Comparison of ENCODE assay signal across 20 cellular contexts in genomic region chr6:157170535-157170934, GRCh38.
DNase-seq lines count a peak whose midpoint lies in the region; ATAC-seq, FAIRE-seq and TF ChIP-seq lines count a peak whose summit lies in the region.
"Had no signal": no experiment of that assay in that cellular context is flagged by ENCODE, and none has a peak within 500 bp of the region (broad histone marks: within the 10 kb centered on the region; RNA-seq: fewer than 3 reads in every experiment).

No MANE protein-coding gene starts in this region.

- peaks cover 5% of the 10 kb centered on the region for H3K4me1 Mint-ChIP-seq in neural crest cell
- peaks cover 2 to 6% (median 6%) of the 10 kb centered on the region in 4 donors for H3K4me1 Mint-ChIP-seq in naive thymus-derived CD8-positive, alpha-beta T cell

- peak overlapping the region; percentile 35 for H3K27ac Mint-ChIP-seq in neural crest cell (ENCODE audit: unreplicated experiment)
- H3K27ac Mint-ChIP-seq in naive thymus-derived CD8-positive, alpha-beta T cell = no peak overlapping the region
- H3K27ac Mint-ChIP-seq: CD8-positive, alpha-beta T cell had no signal

- no peak overlapping the region for H2AFZ ChIP-seq in GM12878 (ENCODE audit: control insufficient read depth, low read depth, low read length)

- no peak for DNase-seq in cardiac muscle cell (ENCODE audit: low read depth in 1 of 2, low spot score in 1 of 2)
- DNase-seq in left cardiac atrium = no peak
- no peak for DNase-seq in GM12878 (ENCODE audit: low read depth, low spot score)
- DNase-seq in dorsolateral prefrontal cortex = no peak
- no peak for DNase-seq in neural crest cell (ENCODE audit: low read depth, low spot score)
- DNase-seq in HEK293T (ENCODE audit: extremely low spot score) = no peak
- DNase-seq in naive thymus-derived CD8-positive, alpha-beta T cell = no peak
- no peak for DNase-seq in superior temporal gyrus (ENCODE audit: extremely low spot score)
- DNase-seq: CD8-positive, alpha-beta T cell; COR-L47; DMS153; DMS79 treated with DMSO at 0.1 percent for 48 hours; EL; HCEC 1CT had no signal

- peak overlapping the region; percentile 88 for H3K27ac ChIP-seq in cardiac muscle cell
- H3K27ac ChIP-seq in GM12878 (ENCODE audit: control insufficient read depth, insufficient read depth) = no peak overlapping the region
- H3K27ac ChIP-seq in dorsolateral prefrontal cortex = peak overlapping the region in 32 of 59 donors; percentile 2 to 75 (median 36)
- H3K27ac ChIP-seq: 22Rv1 had no signal

- H4K20me1 ChIP-seq in GM12878 (ENCODE audit: control insufficient read depth, insufficient read depth) = peaks cover 2% of the 10 kb centered on the region; the same call in 1 of the 2 replicates

- POLR2A ChIA-PET in GM12878 (lab: Charles Lee) (no interaction called here), HEK293T (lab: Yijun Ruan, JAX) (no interaction called here)
- POLR2A ChIA-PET in naive thymus-derived CD8-positive, alpha-beta T cell (lab: Charles Lee) = no interaction called here

- no peaks in the 10 kb centered on the region for H3K36me3 ChIP-seq in cardiac muscle cell
- peaks cover 7 to 39% of the 10 kb centered on the region in 2 experiments for H3K36me3 ChIP-seq in GM12878 (ENCODE audit: control insufficient read depth in 2 of 2, insufficient read depth in 2 of 2, low read length in 1 of 2)

- H3K4me3 Mint-ChIP-seq in neural crest cell = no peak overlapping the region
- no peak overlapping the region for H3K4me3 Mint-ChIP-seq in naive thymus-derived CD8-positive, alpha-beta T cell
- H3K4me3 Mint-ChIP-seq: CD14-positive monocyte; CD8-positive, alpha-beta T cell had no signal

- H3K4me3 ChIP-seq in cardiac muscle cell = no peak overlapping the region
- H3K4me3 ChIP-seq in GM12878 = no peak overlapping the region
- H3K4me3 ChIP-seq in dorsolateral prefrontal cortex = no peak overlapping the region

- TF ChIP-seq RAD21 in GM12878 (IDR thresholded peaks at IDR 0.05; ENCODE audit: insufficient read depth, low read depth, low read length) = no peak

- CTCF ChIA-PET in GM12878 (lab: Yijun Ruan, JAX) = interaction anchor here (0.7 kb wide), 1 partner anchor 10 kb away, joined by 3 read pairs; no protein-coding TSS in a partner anchor
- CTCF ChIA-PET in HEK293T (lab: Yijun Ruan, JAX) = no interaction called here

- 0 out of 2 replicates have a peak, but pooled peaks have one; percentile 19 for TF ChIP-seq POLR2A in GM12878 (IDR thresholded peaks at IDR 0.05; ENCODE audit: low read depth, low read length)

- H3K9ac ChIP-seq in GM12878 (ENCODE audit: control insufficient read depth, insufficient read depth, low read length) = no peak overlapping the region

- H3K27me3 ChIP-seq in cardiac muscle cell (no peaks in the 10 kb centered on the region), GM12878 (replicated peaks in 1 of 2; ENCODE audit: control insufficient read depth in 2 of 2, insufficient read depth in 2 of 2, low read length in 1 of 2) (no peaks in the 10 kb centered on the region), dorsolateral prefrontal cortex (no peaks in the 10 kb centered on the region)

- intact Hi-C loops in left cardiac atrium (cut with DNase I) (no loop called here), GM12878 (cut with micrococcal nuclease; ENCODE audit: unreplicated experiment) (no loop called here), dorsolateral prefrontal cortex (cut with DNase I) (no loop called here)

- SMC1A ChIA-PET in GM12878 (lab: Charles Lee; ENCODE audit: uncharacterized antibody, unreplicated experiment) = no interaction called here

- peaks cover 9% of the 10 kb centered on the region for H3K36me3 Mint-ChIP-seq in neural crest cell (ENCODE audit: low read depth)
- peaks cover 0 to 67% (median 25%) of the 10 kb centered on the region in 3 donors for H3K36me3 Mint-ChIP-seq in naive thymus-derived CD8-positive, alpha-beta T cell

- FAIRE-seq in GM12878 (lab: Jason Lieb, UNC) = no peak
- FAIRE-seq: D721Med, G401.6, GM12892, H1 had no signal

- TF ChIP-seq CTCF in cardiac muscle cell (IDR thresholded peaks at IDR 0.05; ENCODE audit: low read depth, low read length) (no peak), GM12878 (IDR thresholded peaks at IDR 0.05 in 2 of 3, conservative IDR thresholded peaks at IDR 0.05 in 1 of 3; ENCODE audit: control insufficient read depth in 2 of 3, extremely low read depth in 1 of 3, insufficient read depth in 1 of 3, low read depth in 3 of 3, low read length in 3 of 3) (no peak), dorsolateral prefrontal cortex (IDR thresholded peaks at IDR 0.05 in 54 of 56, conservative IDR thresholded peaks at IDR 0.05 in 2 of 56; ENCODE audit: low read depth in 1 of 56, partially characterized antibody in 56 of 56) (no peak), neural crest cell (conservative IDR thresholded peaks at IDR 0.05) (no peak)

- no peaks in the 10 kb centered on the region for H3K79me2 ChIP-seq in GM12878 (ENCODE audit: control insufficient read depth, insufficient read depth, low read length)

- H3K9me3 ChIP-seq in cardiac muscle cell (ENCODE audit: low read depth) (no peaks in the 10 kb centered on the region), GM12878 (replicated peaks; ENCODE audit: control insufficient read depth, insufficient read depth, low read length) (no peaks in the 10 kb centered on the region)

- BruUV-seq in GM12878 (replicated peaks; lab: Mats Ljungman, UMichigan) = no TSS peak

- TF ChIP-seq EP300 in GM12878 (IDR thresholded peaks at IDR 0.05; ENCODE audit: borderline replicate concordance in 1 of 2, control insufficient read depth in 1 of 2, low read depth in 2 of 2, low read length in 2 of 2) = no peak

- H3K4me1 ChIP-seq in cardiac muscle cell (ENCODE audit: low read depth) = peaks cover 23% of the 10 kb centered on the region
- no peaks in the 10 kb centered on the region for H3K4me1 ChIP-seq in GM12878 (ENCODE audit: control insufficient read depth, insufficient read depth, low read length)

- no peak overlapping the region for H3K4me2 ChIP-seq in GM12878 (ENCODE audit: control insufficient read depth, insufficient read depth)

- no peaks in the 10 kb centered on the region for H3K27me3 Mint-ChIP-seq in neural crest cell (ENCODE audit: low read depth)
- H3K27me3 Mint-ChIP-seq in naive thymus-derived CD8-positive, alpha-beta T cell = no peaks in the 10 kb centered on the region

- RAD21 ChIA-PET in GM12878 (lab: Charles Lee; ENCODE audit: unreplicated experiment) = no interaction called here

- no peaks in the 10 kb centered on the region for H3K9me3 Mint-ChIP-seq in neural crest cell
- no peaks in the 10 kb centered on the region for H3K9me3 Mint-ChIP-seq in naive thymus-derived CD8-positive, alpha-beta T cell
- H3K9me3 Mint-ChIP-seq: CD14-positive monocyte; CD8-positive, alpha-beta T cell had no signal

- ATAC-seq in left cardiac atrium = no peak
- no peak for ATAC-seq in GM12878
- ATAC-seq in naive thymus-derived CD8-positive, alpha-beta T cell = no peak
- ATAC-seq: CD8-positive, alpha-beta T cell had no signal

- WGBS in GM12878 (ENCODE audit: insufficient coverage, insufficient replicate concordance, low lambda C conversion rate, missing lambda C conversion rate) = over 99% methylated on average over 9 of the region's 9 CpGs

- in situ Hi-C loops in GM12878 (cut with MboI) = no loop called here

TF ChIP-seq in GM12878, 131 proteins besides CTCF, POLR2A, EP300 and RAD21 (continues in another document):
- TF ChIP-seq IRF5 (IDR thresholded peaks at IDR 0.05; ENCODE audit: borderline replicate concordance) (no peak), BHLHE40 (IDR thresholded peaks at IDR 0.05; ENCODE audit: borderline replicate concordance in 1 of 2, low read depth in 2 of 2, low read length in 1 of 2) (no peak), NR2C2 (IDR thresholded peaks at IDR 0.05; ENCODE audit: borderline replicate concordance, control insufficient read depth, insufficient read length, low read depth) (no peak), KDM1A (IDR thresholded peaks at IDR 0.05; ENCODE audit: borderline replicate concordance) (no peak), EGR1 (IDR thresholded peaks at IDR 0.05; ENCODE audit: borderline replicate concordance in 1 of 2, low read depth in 2 of 2, low read length in 2 of 2) (no peak)

TF ChIP-seq in HEK293T, 16 proteins besides CTCF, POLR2A, EP300 and RAD21:
- TF ChIP-seq CTBP1 (IDR thresholded peaks at IDR 0.05; ENCODE audit: borderline replicate concordance) (no peak), FOXK2 (IDR thresholded peaks at IDR 0.05) (no peak), SP1 (IDR thresholded peaks at IDR 0.05) (no peak), LEF1 (IDR thresholded peaks at IDR 0.05; ENCODE audit: borderline replicate concordance) (no peak), TARDBP (IDR thresholded peaks at IDR 0.05) (no peak), BHLHE40 (IDR thresholded peaks at IDR 0.05; ENCODE audit: borderline replicate concordance) (no peak), SUZ12 (IDR thresholded peaks at IDR 0.05) (no peak), L3MBTL2 (conservative IDR thresholded peaks at IDR 0.05) (no peak), ARNT (IDR thresholded peaks at IDR 0.05) (no peak)
TF ChIP-seq in HEK293T: peak in this region for 0.
